1 cellular context compared by ENCODE assay signal in genomic region chr6:135291288-135292116, GRCh38.
TF ChIP-seq lines count a peak whose summit lies in the region.

No MANE protein-coding gene starts in this region.

TF ChIP-seq in HCT116, 20 proteins besides CTCF, POLR2A, EP300 and RAD21 (continued from another document):
- TF ChIP-seq FOSL1 (IDR thresholded peaks at IDR 0.05; ENCODE audit: low read depth) = peak; percentile 41
